Comparison of ENCODE assay signal across 19 cellular contexts in genomic region chrX:16113978-16114554, GRCh38. TPM values are rescaled to one million over a fixed set of nuclear protein-coding genes. Genes with fewer than 3 reads are reported as not detected.
DNase-seq lines count a peak whose midpoint lies in the region; ATAC-seq and TF ChIP-seq lines count a peak whose summit lies in the region.
"Had no signal": no experiment of that assay in that cellular context is flagged by ENCODE, and none has a peak within 500 bp of the region (broad histone marks: within the 10 kb centered on the region; RNA-seq: fewer than 3 reads in every experiment).

No MANE protein-coding gene starts in this region.

- no peak overlapping the region for H2AFZ ChIP-seq in OCI-LY3 (ENCODE audit: low read depth, low read length)
- H2AFZ ChIP-seq: PC-9 had no signal

- H3K4me2 ChIP-seq in OCI-LY3 (ENCODE audit: low read length): peak overlapping the region; percentile 14; the same call in 1 of the 2 replicates
- H3K4me2 ChIP-seq: PC-9 had no signal

- peak overlapping the region; percentile 47; the same call in 1 of the 2 replicates for H3K4me3 Mint-ChIP-seq in HFFc6
- H3K4me3 Mint-ChIP-seq in stimulated activated naive B cell treated with anti-CD40 and anti-IgM and Interleukin-4, amounts not matched to agents 10 μg/mL and 1 μg/mL and 100 μg/mL, for 72 hours: no peak overlapping the region
- H3K4me3 Mint-ChIP-seq: activated T-cell treated with anti-CD3 and anti-CD28 coated beads, Interleukin-2, amount 50 U/mL, for 72 hours; CD8-positive, alpha-beta T cell; natural killer cell treated with Interleukin-12 subunit alpha and Interleukin-12 subunit beta and Interleukin-15 and Interleukin-18, amount 100 ng/mL, for 72 hours; T-helper 1 cell treated with Interleukin-12 subunit alpha and Interleukin-12 subunit beta and Interleukin-4 antibody, amounts not matched to agents 30 μg/mL and 1 μg/mL, for 36 hours had no signal

- H3K27ac Mint-ChIP-seq in HFFc6: peak overlapping the region; percentile 29; the same call in 1 of the 2 replicates
- H3K27ac Mint-ChIP-seq in stimulated activated naive B cell treated with anti-CD40 and anti-IgM and Interleukin-4, amounts not matched to agents 10 μg/mL and 1 μg/mL and 100 μg/mL, for 72 hours: no peak overlapping the region
- H3K27ac Mint-ChIP-seq: activated T-cell treated with anti-CD3 and anti-CD28 coated beads, Interleukin-2, amount 50 U/mL, for 72 hours; CD8-positive, alpha-beta T cell; natural killer cell treated with Interleukin-12 subunit alpha and Interleukin-12 subunit beta and Interleukin-15 and Interleukin-18, amount 100 ng/mL, for 72 hours; T-helper 1 cell treated with Interleukin-12 subunit alpha and Interleukin-12 subunit beta and Interleukin-4 antibody, amounts not matched to agents 30 μg/mL and 1 μg/mL, for 36 hours had no signal

- no peaks in the 10 kb centered on the region for H3K27me3 ChIP-seq in OCI-LY3 (ENCODE audit: low read depth, low read length)
- H3K27me3 ChIP-seq: right atrium auricular region had no signal

- H3K9me3 Mint-ChIP-seq in HFFc6: peaks cover 2% of the 10 kb centered on the region; the same call in 1 of the 2 replicates
- peaks cover 4 to 6% of the 10 kb centered on the region in 2 donors for H3K9me3 Mint-ChIP-seq in stimulated activated naive B cell treated with anti-CD40 and anti-IgM and Interleukin-4, amounts not matched to agents 10 μg/mL and 1 μg/mL and 100 μg/mL, for 72 hours
- H3K9me3 Mint-ChIP-seq: CD8-positive, alpha-beta T cell; natural killer cell treated with Interleukin-12 subunit alpha and Interleukin-12 subunit beta and Interleukin-15 and Interleukin-18, amount 100 ng/mL, for 72 hours; T-helper 1 cell treated with Interleukin-12 subunit alpha and Interleukin-12 subunit beta and Interleukin-4 antibody, amounts not matched to agents 30 μg/mL and 1 μg/mL, for 36 hours had no signal

- peaks cover 9% of the 10 kb centered on the region for H3K27me3 Mint-ChIP-seq in HFFc6 (ENCODE audit: insufficient read depth)
- no peaks in the 10 kb centered on the region for H3K27me3 Mint-ChIP-seq in stimulated activated naive B cell treated with anti-CD40 and anti-IgM and Interleukin-4, amounts not matched to agents 10 μg/mL and 1 μg/mL and 100 μg/mL, for 72 hours

- H4K20me1 ChIP-seq in OCI-LY3 (ENCODE audit: insufficient read depth, low read length): no peaks in the 10 kb centered on the region

- peaks cover 18% of the 10 kb centered on the region for H3K4me1 ChIP-seq in OCI-LY3 (ENCODE audit: low read length)
- H3K4me1 ChIP-seq: adrenal gland, right atrium auricular region had no signal

- TF ChIP-seq CTCF in HFFc6 (IDR thresholded peaks at IDR 0.05) (no peak), OCI-LY3 (IDR thresholded peaks at IDR 0.05; ENCODE audit: low read depth, low read length) (no peak), choroid plexus epithelial cell (conservative IDR thresholded peaks at IDR 0.05; ENCODE audit: low read depth, low read length) (no peak)

- no peak overlapping the region for H3K27ac ChIP-seq in OCI-LY3 (ENCODE audit: low read length)
- H3K27ac ChIP-seq: adrenal gland, PC-9, right atrium auricular region had no signal

- no peak overlapping the region for H3K4me3 ChIP-seq in OCI-LY3 (ENCODE audit: low read length)
- H3K4me3 ChIP-seq in choroid plexus epithelial cell (ENCODE audit: low read depth, low read length): no peak overlapping the region
- H3K4me3 ChIP-seq: adrenal gland, PC-9, right atrium auricular region had no signal

- H3K36me3 ChIP-seq in OCI-LY3 (replicated peaks; ENCODE audit: low read depth, low read length): peaks cover 9% of the 10 kb centered on the region
- H3K36me3 ChIP-seq: adrenal gland, right atrium auricular region had no signal

- DNase-seq in HFFc6 (no peak), choroid plexus epithelial cell (ENCODE audit: low read depth) (peak; percentile 20), NCI-H187 treated with DMSO at 0.1 percent for 48 hours (lab: John Stamatoyannopoulos, UW) (no peak), NCI-H510A treated with DMSO at 0.1 percent for 48 hours (lab: John Stamatoyannopoulos, UW) (no peak)
- DNase-seq in stimulated activated naive B cell treated with anti-CD40 and anti-IgM and Interleukin-4, amounts not matched to agents 10 μg/mL and 1 μg/mL and 100 μg/mL, for 72 hours: no peak
- DNase-seq: activated T-cell treated with anti-CD3 and anti-CD28 coated beads, Interleukin-2, amount 50 U/mL, for 72 hours; adrenal gland; CD8-positive, alpha-beta T cell; hippocampal formation; NCI-H1436 treated with DMSO at 0.1 percent for 48 hours; NCI-H345; PC-9; stimulated activated CD4-positive, alpha-beta T cell treated with anti-CD3 and anti-CD28 coated beads, Interleukin-2, amount 100 ng/mL, for 24 hours had no signal

- H3K36me3 Mint-ChIP-seq in HFFc6 (ENCODE audit: low read depth): no peaks in the 10 kb centered on the region; the same call in 1 of the 2 replicates
- H3K36me3 Mint-ChIP-seq in stimulated activated naive B cell treated with anti-CD40 and anti-IgM and Interleukin-4, amounts not matched to agents 10 μg/mL and 1 μg/mL and 100 μg/mL, for 72 hours: peaks cover 1 to 2% of the 10 kb centered on the region in 2 donors
- H3K36me3 Mint-ChIP-seq: CD8-positive, alpha-beta T cell; natural killer cell treated with Interleukin-12 subunit alpha and Interleukin-12 subunit beta and Interleukin-15 and Interleukin-18, amount 100 ng/mL, for 72 hours had no signal

- peaks cover 11% of the 10 kb centered on the region for H3K9me3 ChIP-seq in OCI-LY3 (ENCODE audit: insufficient read depth, low read length)
- H3K9me3 ChIP-seq: adrenal gland had no signal

- peaks cover 11% of the 10 kb centered on the region for H3K4me1 Mint-ChIP-seq in HFFc6 (ENCODE audit: low read depth)
- H3K4me1 Mint-ChIP-seq in stimulated activated naive B cell treated with anti-CD40 and anti-IgM and Interleukin-4, amounts not matched to agents 10 μg/mL and 1 μg/mL and 100 μg/mL, for 72 hours: peaks cover 11 to 15% of the 10 kb centered on the region in 2 donors

- ATAC-seq in stimulated activated naive B cell treated with anti-CD40 and anti-IgM and Interleukin-4, amounts not matched to agents 10 μg/mL and 1 μg/mL and 100 μg/mL, for 72 hours (replicated peaks): peak; percentile 23 to 61
- no peak for ATAC-seq in GM21737 (IDR thresholded peaks at IDR 0.05; ENCODE audit: unreplicated experiment)
- ATAC-seq: activated T-cell treated with anti-CD3 and anti-CD28 coated beads, Interleukin-2, amount 50 U/mL, for 72 hours; CD8-positive, alpha-beta T cell; natural killer cell treated with Interleukin-12 subunit alpha and Interleukin-12 subunit beta and Interleukin-15 and Interleukin-18, amount 100 ng/mL, for 72 hours had no signal

- H3K9ac ChIP-seq in OCI-LY3 (ENCODE audit: low read length): no peak overlapping the region

- no peaks in the 10 kb centered on the region for H3K79me2 ChIP-seq in OCI-LY3 (ENCODE audit: low read length)

RNA-seq across cellular contexts. Expression of gene GRPR, which starts 9.3 kb away (rescaled TPM):
- under 1 TPM in 5 of 6 experiments, not detected in 1; 0.11 to 0.28 (median 0.23) TPM for total RNA-seq in HFFc6 (2021; fragmentation: NEBNext Ultra II Directional; extraction: Animal tissue kit (Norgen Biotek cat#: 25700))

RNA-seq across cellular contexts. Expression of gene MAGEB17, which starts 53.2 kb away (rescaled TPM):
- total RNA-seq in HFFc6 (2021; fragmentation: NEBNext Ultra II Directional; extraction: Animal tissue kit (Norgen Biotek cat#: 25700)): not detected
- total RNA-seq: activated T-cell treated with anti-CD3 and anti-CD28 coated beads, Interleukin-2, amount 50 U/mL, for 72 hours; adrenal gland; CD8-positive, alpha-beta T cell; chondrocyte; natural killer cell treated with Interleukin-12 subunit alpha and Interleukin-12 subunit beta and Interleukin-15 and Interleukin-18, amount 100 ng/mL, for 72 hours; PC-9 had no signal
